ENCODE assay signal across 1 cellular context in the genomic region with DNA sequence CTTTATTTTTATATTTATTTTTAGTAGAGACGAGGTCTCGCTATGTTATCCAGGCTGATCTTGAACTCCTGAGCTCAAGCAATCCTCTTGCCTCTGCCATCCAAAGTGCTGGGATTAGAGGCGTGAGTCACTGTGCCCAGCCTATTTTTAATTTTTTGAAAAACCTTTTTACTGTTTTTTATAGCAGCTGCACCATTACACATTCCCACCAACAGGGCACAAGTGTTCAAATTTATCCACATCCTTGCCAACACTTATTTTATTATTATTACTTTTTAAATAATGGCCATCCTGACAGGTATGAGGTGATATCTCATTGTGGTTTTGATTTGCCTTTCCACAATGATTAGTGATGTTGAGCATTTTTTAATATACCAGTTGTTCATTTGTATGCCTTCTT.
TF ChIP-seq lines count a peak whose summit lies in the region.

No MANE protein-coding gene starts in this region.

TF ChIP-seq in SK-N-SH, 30 proteins besides CTCF, POLR2A, EP300 and RAD21 (continued from another document):
- TF ChIP-seq, protein P1, sequence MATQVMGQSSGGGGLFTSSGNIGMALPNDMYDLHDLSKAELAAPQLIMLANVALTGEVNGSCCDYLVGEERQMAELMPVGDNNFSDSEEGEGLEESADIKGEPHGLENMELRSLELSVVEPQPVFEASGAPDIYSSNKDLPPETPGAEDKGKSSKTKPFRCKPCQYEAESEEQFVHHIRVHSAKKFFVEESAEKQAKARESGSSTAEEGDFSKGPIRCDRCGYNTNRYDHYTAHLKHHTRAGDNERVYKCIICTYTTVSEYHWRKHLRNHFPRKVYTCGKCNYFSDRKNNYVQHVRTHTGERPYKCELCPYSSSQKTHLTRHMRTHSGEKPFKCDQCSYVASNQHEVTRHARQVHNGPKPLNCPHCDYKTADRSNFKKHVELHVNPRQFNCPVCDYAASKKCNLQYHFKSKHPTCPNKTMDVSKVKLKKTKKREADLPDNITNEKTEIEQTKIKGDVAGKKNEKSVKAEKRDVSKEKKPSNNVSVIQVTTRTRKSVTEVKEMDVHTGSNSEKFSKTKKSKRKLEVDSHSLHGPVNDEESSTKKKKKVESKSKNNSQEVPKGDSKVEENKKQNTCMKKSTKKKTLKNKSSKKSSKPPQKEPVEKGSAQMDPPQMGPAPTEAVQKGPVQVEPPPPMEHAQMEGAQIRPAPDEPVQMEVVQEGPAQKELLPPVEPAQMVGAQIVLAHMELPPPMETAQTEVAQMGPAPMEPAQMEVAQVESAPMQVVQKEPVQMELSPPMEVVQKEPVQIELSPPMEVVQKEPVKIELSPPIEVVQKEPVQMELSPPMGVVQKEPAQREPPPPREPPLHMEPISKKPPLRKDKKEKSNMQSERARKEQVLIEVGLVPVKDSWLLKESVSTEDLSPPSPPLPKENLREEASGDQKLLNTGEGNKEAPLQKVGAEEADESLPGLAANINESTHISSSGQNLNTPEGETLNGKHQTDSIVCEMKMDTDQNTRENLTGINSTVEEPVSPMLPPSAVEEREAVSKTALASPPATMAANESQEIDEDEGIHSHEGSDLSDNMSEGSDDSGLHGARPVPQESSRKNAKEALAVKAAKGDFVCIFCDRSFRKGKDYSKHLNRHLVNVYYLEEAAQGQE (IDR thresholded peaks at IDR 0.05; ENCODE audit: low read depth, low read length) = no peak
- TF ChIP-seq RXRA (IDR thresholded peaks at IDR 0.05; ENCODE audit: borderline replicate concordance, low read depth) (no peak), TAF1 (IDR thresholded peaks at IDR 0.05; ENCODE audit: borderline replicate concordance, low read depth, low read length) (no peak), FOXJ3 (CRISPR knock-in tag; IDR thresholded peaks at IDR 0.05) (no peak), MXI1 (IDR thresholded peaks at IDR 0.05; ENCODE audit: low read depth, low read length) (no peak), YY1 (IDR thresholded peaks at IDR 0.05; ENCODE audit: low read depth) (no peak), GABPA (IDR thresholded peaks at IDR 0.05; ENCODE audit: low read depth) (no peak), TCF12 (IDR thresholded peaks at IDR 0.05) (no peak), SIN3A (IDR thresholded peaks at IDR 0.05; ENCODE audit: borderline replicate concordance, low read depth, low read length) (no peak)
- TF ChIP-seq, protein P2, sequence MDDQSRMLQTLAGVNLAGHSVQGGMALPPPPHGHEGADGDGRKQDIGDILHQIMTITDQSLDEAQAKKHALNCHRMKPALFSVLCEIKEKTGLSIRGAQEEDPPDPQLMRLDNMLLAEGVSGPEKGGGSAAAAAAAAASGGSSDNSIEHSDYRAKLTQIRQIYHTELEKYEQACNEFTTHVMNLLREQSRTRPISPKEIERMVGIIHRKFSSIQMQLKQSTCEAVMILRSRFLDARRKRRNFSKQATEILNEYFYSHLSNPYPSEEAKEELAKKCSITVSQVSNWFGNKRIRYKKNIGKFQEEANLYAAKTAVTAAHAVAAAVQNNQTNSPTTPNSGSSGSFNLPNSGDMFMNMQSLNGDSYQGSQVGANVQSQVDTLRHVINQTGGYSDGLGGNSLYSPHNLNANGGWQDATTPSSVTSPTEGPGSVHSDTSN (IDR thresholded peaks at IDR 0.05) = no peak
- TF ChIP-seq, protein P3, sequence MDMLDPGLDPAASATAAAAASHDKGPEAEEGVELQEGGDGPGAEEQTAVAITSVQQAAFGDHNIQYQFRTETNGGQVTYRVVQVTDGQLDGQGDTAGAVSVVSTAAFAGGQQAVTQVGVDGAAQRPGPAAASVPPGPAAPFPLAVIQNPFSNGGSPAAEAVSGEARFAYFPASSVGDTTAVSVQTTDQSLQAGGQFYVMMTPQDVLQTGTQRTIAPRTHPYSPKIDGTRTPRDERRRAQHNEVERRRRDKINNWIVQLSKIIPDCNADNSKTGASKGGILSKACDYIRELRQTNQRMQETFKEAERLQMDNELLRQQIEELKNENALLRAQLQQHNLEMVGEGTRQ (IDR thresholded peaks at IDR 0.05; ENCODE audit: borderline replicate concordance, low read depth, low read length) = no peak
- TF ChIP-seq, protein P4, sequence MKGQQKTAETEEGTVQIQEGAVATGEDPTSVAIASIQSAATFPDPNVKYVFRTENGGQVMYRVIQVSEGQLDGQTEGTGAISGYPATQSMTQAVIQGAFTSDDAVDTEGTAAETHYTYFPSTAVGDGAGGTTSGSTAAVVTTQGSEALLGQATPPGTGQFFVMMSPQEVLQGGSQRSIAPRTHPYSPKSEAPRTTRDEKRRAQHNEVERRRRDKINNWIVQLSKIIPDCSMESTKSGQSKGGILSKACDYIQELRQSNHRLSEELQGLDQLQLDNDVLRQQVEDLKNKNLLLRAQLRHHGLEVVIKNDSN (IDR thresholded peaks at IDR 0.05; ENCODE audit: borderline replicate concordance, low read depth) = no peak
